Comparison of ENCODE assay signal across 19 cellular contexts in genomic region chr9:100673249-100673648, GRCh38.
DNase-seq lines count a peak whose midpoint lies in the region; ATAC-seq and TF ChIP-seq lines count a peak whose summit lies in the region.
"Had no signal": no experiment of that assay in that cellular context is flagged by ENCODE, and none has a peak within 500 bp of the region (broad histone marks: within the 10 kb centered on the region; RNA-seq: fewer than 3 reads in every experiment).

No MANE protein-coding gene starts in this region.

- no peak for ATAC-seq in GM19467 (IDR thresholded peaks at IDR 0.05; ENCODE audit: unreplicated experiment)

- peaks cover 91% of the 10 kb centered on the region for H3K4me1 Mint-ChIP-seq in brain
- H3K4me1 Mint-ChIP-seq: CD4-positive, CD25-positive, alpha-beta regulatory T cell; CD8-positive, alpha-beta memory T cell; IgD-negative memory B cell had no signal

- peaks cover 0 to 13% (median 3%) of the 10 kb centered on the region in 5 experiments for H3K9me3 Mint-ChIP-seq in brain
- H3K9me3 Mint-ChIP-seq: CD4-positive, CD25-positive, alpha-beta regulatory T cell; CD8-positive, alpha-beta memory T cell had no signal

- no peaks in the 10 kb centered on the region for H3K36me3 Mint-ChIP-seq in brain
- H3K36me3 Mint-ChIP-seq: CD4-positive, CD25-positive, alpha-beta regulatory T cell; CD8-positive, alpha-beta memory T cell had no signal

- H3K27me3 Mint-ChIP-seq in brain, result peaks cover 4% of the 10 kb centered on the region

- peak; percentile 29 for DNase-seq in NCI-H82 (lab: John Stamatoyannopoulos, UW)
- no peak for DNase-seq in NCI-H82 treated with DMSO at 0.1 percent for 48 hours (lab: John Stamatoyannopoulos, UW; ENCODE audit: unreplicated experiment)
- peak; percentile 79 to 87 for DNase-seq in NCI-H524 (lab: John Stamatoyannopoulos, UW)
- no peak for DNase-seq in SW480 (ENCODE audit: low spot score)
- DNase-seq in NCI-H146 treated with DMSO at 0.1 percent for 48 hours (lab: John Stamatoyannopoulos, UW; ENCODE audit: unreplicated experiment), result no peak
- DNase-seq: ACHN; BE2C; C1 segment of cervical spinal cord; CD4-positive, CD25-positive, alpha-beta regulatory T cell; CD8-positive, alpha-beta memory T cell; COR-L47; DMS153; DMS79; GDM1; GOT3; H9 had no signal

- TF ChIP-seq CTCF in brain (conservative IDR thresholded peaks at IDR 0.05), result no peak

- no peak overlapping the region for H3K4me3 Mint-ChIP-seq in brain
- H3K4me3 Mint-ChIP-seq: CD4-positive, CD25-positive, alpha-beta regulatory T cell; CD8-positive, alpha-beta memory T cell; H9; IgD-negative memory B cell had no signal

- H3K27ac Mint-ChIP-seq in brain, result peak overlapping the region in 4 of 5 experiments; percentile 47 to 96 (median 75)
- H3K27ac Mint-ChIP-seq: CD4-positive, CD25-positive, alpha-beta regulatory T cell; IgD-negative memory B cell had no signal

Comparison
In these comparisons a context has a peak if more than half of its experiments do, and no peak if none do; other contexts are left out.
1. DNase-seq: peak in NCI-H82 (single experiment) and NCI-H524 (2 of 2); none in NCI-H82 treated with DMSO at 0.1 percent for 48 hours (single experiment), SW480 (single experiment) and NCI-H146 treated with DMSO at 0.1 percent for 48 hours (single experiment).